Comparison of ENCODE assay signal across 9 cellular contexts in genomic region chr11:116641561-116642045, GRCh38.
DNase-seq lines count a peak whose midpoint lies in the region; ATAC-seq and TF ChIP-seq lines count a peak whose summit lies in the region.
"Had no signal": no experiment of that assay in that cellular context is flagged by ENCODE, and none has a peak within 500 bp of the region (broad histone marks: within the 10 kb centered on the region; RNA-seq: fewer than 3 reads in every experiment).

No MANE protein-coding gene starts in this region.

- no peak overlapping the region for H3K9ac ChIP-seq in endodermal cell (ENCODE audit: extremely low read depth, low read length, poor library complexity, severe bottlenecking)

- H3K27me3 Mint-ChIP-seq in endodermal cell (ENCODE audit: insufficient read depth), result no peaks in the 10 kb centered on the region
- peaks cover 2 to 10% of the 10 kb centered on the region in 2 donors for H3K27me3 Mint-ChIP-seq in CD8-positive, alpha-beta memory T cell
- peaks cover 3 to 8% of the 10 kb centered on the region in 2 donors for H3K27me3 Mint-ChIP-seq in natural killer cell treated with Interleukin-12 subunit alpha and Interleukin-12 subunit beta and Interleukin-15 and Interleukin-18, amount 100 ng/mL, for 72 hours

- 19 to 38% methylated on average over 8 to 11 of the region's 11 CpGs for WGBS in endodermal cell (ENCODE audit: insufficient coverage in 1 of 2, insufficient read length in 1 of 2), 2 experiments

- H3K4me1 Mint-ChIP-seq in endodermal cell, result no peaks in the 10 kb centered on the region
- H3K4me1 Mint-ChIP-seq in CD8-positive, alpha-beta memory T cell, result no peaks in the 10 kb centered on the region
- no peaks in the 10 kb centered on the region for H3K4me1 Mint-ChIP-seq in natural killer cell treated with Interleukin-12 subunit alpha and Interleukin-12 subunit beta and Interleukin-15 and Interleukin-18, amount 100 ng/mL, for 72 hours (ENCODE audit: low read depth in 2 of 2)

- no peaks in the 10 kb centered on the region for H3K36me3 Mint-ChIP-seq in endodermal cell (ENCODE audit: low read depth)
- H3K36me3 Mint-ChIP-seq in CD8-positive, alpha-beta memory T cell, result no peaks in the 10 kb centered on the region
- no peaks in the 10 kb centered on the region for H3K36me3 Mint-ChIP-seq in natural killer cell treated with Interleukin-12 subunit alpha and Interleukin-12 subunit beta and Interleukin-15 and Interleukin-18, amount 100 ng/mL, for 72 hours

- ATAC-seq in omental fat pad (ENCODE audit: low FRiP score), result peak; percentile 54
- no peak for ATAC-seq in natural killer cell treated with Interleukin-12 subunit alpha and Interleukin-12 subunit beta and Interleukin-15 and Interleukin-18, amount 100 ng/mL, for 72 hours

- CTCF ChIA-PET in OCI-LY7 (lab: Charles Lee; ENCODE audit: unreplicated experiment), result interaction anchor here (0.6 kb wide), 1 partner anchor 435 kb away, joined by 3 read pairs; no protein-coding TSS in a partner anchor
- CTCF ChIA-PET in CD8-positive, alpha-beta memory T cell (lab: Charles Lee), result interaction anchor here (1.1 kb wide), 1 partner anchor 11 kb away, joined by 3 read pairs; no protein-coding TSS in a partner anchor

- H3K9me2 ChIP-seq in OCI-LY7 (ENCODE audit: insufficient read depth, low read length), result no peaks in the 10 kb centered on the region

- no peak overlapping the region for H3K4me2 ChIP-seq in OCI-LY7 (ENCODE audit: low read length)

- POLR2A ChIA-PET in OCI-LY7 (lab: Charles Lee), result no interaction called here
- POLR2A ChIA-PET in CD8-positive, alpha-beta memory T cell (lab: Charles Lee), result no interaction called here

- no peaks in the 10 kb centered on the region for H3K4me1 ChIP-seq in OCI-LY7 (ENCODE audit: insufficient read depth, low read length, poor library complexity, severe bottlenecking)
- no peaks in the 10 kb centered on the region for H3K4me1 ChIP-seq in endodermal cell (ENCODE audit: control insufficient read depth, insufficient read depth, low read length)
- no peaks in the 10 kb centered on the region for H3K4me1 ChIP-seq in CD8-positive, alpha-beta memory T cell (ENCODE audit: insufficient read depth, low read length)
- H3K4me1 ChIP-seq: SJSA1 had no signal

- H3K79me2 ChIP-seq in OCI-LY7 (ENCODE audit: insufficient read depth, low read depth, low read length), result no peaks in the 10 kb centered on the region

- intact Hi-C loops in OCI-LY7 (cut with micrococcal nuclease; ENCODE audit: unreplicated experiment), result loop anchor here (5.0 kb wide), 1 partner anchor 189 kb away; no protein-coding TSS in a partner anchor

- H2AFZ ChIP-seq in OCI-LY7 (ENCODE audit: low read length), result no peak overlapping the region

- no peak overlapping the region for H3K4me3 Mint-ChIP-seq in endodermal cell
- no peak overlapping the region for H3K4me3 Mint-ChIP-seq in CD8-positive, alpha-beta memory T cell
- no peak overlapping the region for H3K4me3 Mint-ChIP-seq in natural killer cell treated with Interleukin-12 subunit alpha and Interleukin-12 subunit beta and Interleukin-15 and Interleukin-18, amount 100 ng/mL, for 72 hours

- no peaks in the 10 kb centered on the region for H3K9me3 ChIP-seq in OCI-LY7 (ENCODE audit: low read length)
- H3K9me3 ChIP-seq in endodermal cell (ENCODE audit: control insufficient read depth, low read length), result peaks cover 7% of the 10 kb centered on the region
- no peaks in the 10 kb centered on the region for H3K9me3 ChIP-seq in CD8-positive, alpha-beta memory T cell (ENCODE audit: low read length)
- H3K9me3 ChIP-seq: SJSA1 had no signal

- peak; percentile 36 for DNase-seq in ELR (ENCODE audit: low read depth)
- peak; percentile 36 for DNase-seq in HT1080 (ENCODE audit: low read depth)
- DNase-seq in OCI-LY7 (ENCODE audit: low spot score), result peak; percentile 29
- DNase-seq in endodermal cell, result peak; percentile 93
- no peak for DNase-seq in omental fat pad (ENCODE audit: low spot score)
- DNase-seq in CD8-positive, alpha-beta memory T cell, result no peak
- no peak for DNase-seq in natural killer cell treated with Interleukin-12 subunit alpha and Interleukin-12 subunit beta and Interleukin-15 and Interleukin-18, amount 100 ng/mL, for 72 hours (ENCODE audit: low spot score)
- DNase-seq in SW 1271 (lab: John Stamatoyannopoulos, UW), result no peak

- no peaks in the 10 kb centered on the region for H3K27me3 ChIP-seq in endodermal cell (ENCODE audit: control insufficient read depth, insufficient read depth, low read length, poor library complexity, severe bottlenecking)
- H3K27me3 ChIP-seq in CD8-positive, alpha-beta memory T cell (ENCODE audit: insufficient read depth, low read length, poor library complexity, severe bottlenecking), result no peaks in the 10 kb centered on the region
- H3K27me3 ChIP-seq: SJSA1 had no signal

- BruUV-seq in OCI-LY7 (replicated peaks; lab: Mats Ljungman, UMichigan), result no TSS peak

- H3K4me3 ChIP-seq in OCI-LY7 (ENCODE audit: low read depth, low read length, poor library complexity, severe bottlenecking) (no peak overlapping the region), endodermal cell (ENCODE audit: low read length) (no peak overlapping the region)
- H3K4me3 ChIP-seq in CD8-positive, alpha-beta memory T cell (ENCODE audit: low read length), result no peak overlapping the region
- H3K4me3 ChIP-seq: SJSA1 had no signal

- H3K9me3 Mint-ChIP-seq in endodermal cell, result peaks cover 9% of the 10 kb centered on the region
- peaks cover 0 to 1% (median 0%) of the 10 kb centered on the region in 5 donors for H3K9me3 Mint-ChIP-seq in CD8-positive, alpha-beta memory T cell
- no peaks in the 10 kb centered on the region for H3K9me3 Mint-ChIP-seq in natural killer cell treated with Interleukin-12 subunit alpha and Interleukin-12 subunit beta and Interleukin-15 and Interleukin-18, amount 100 ng/mL, for 72 hours

- TF ChIP-seq CTCF in OCI-LY7 (conservative IDR thresholded peaks at IDR 0.05; ENCODE audit: low read length), result peak; percentile 75
- peak; percentile 93 for TF ChIP-seq CTCF in endodermal cell (conservative IDR thresholded peaks at IDR 0.05)
- TF ChIP-seq CTCF in omental fat pad (IDR thresholded peaks at IDR 0.05), result peak in 1 of 3 donors; percentile 28

- H3K27ac ChIP-seq in OCI-LY7 (ENCODE audit: low read depth, low read length, poor library complexity, severe bottlenecking), result no peak overlapping the region
- no peak overlapping the region for H3K27ac ChIP-seq in endodermal cell (ENCODE audit: low read depth, low read length)
- H3K27ac ChIP-seq in CD8-positive, alpha-beta memory T cell (ENCODE audit: low read depth, low read length), result no peak overlapping the region
- H3K27ac ChIP-seq: SJSA1 had no signal

- no peak overlapping the region for H3K27ac Mint-ChIP-seq in endodermal cell
- H3K27ac Mint-ChIP-seq in CD8-positive, alpha-beta memory T cell, result no peak overlapping the region
- H3K27ac Mint-ChIP-seq in natural killer cell treated with Interleukin-12 subunit alpha and Interleukin-12 subunit beta and Interleukin-15 and Interleukin-18, amount 100 ng/mL, for 72 hours, result no peak overlapping the region

- H3K36me3 ChIP-seq in OCI-LY7 (ENCODE audit: insufficient read depth, low read length) (no peaks in the 10 kb centered on the region), endodermal cell (ENCODE audit: control insufficient read depth, insufficient read depth, low read length) (no peaks in the 10 kb centered on the region)
- H3K36me3 ChIP-seq in CD8-positive, alpha-beta memory T cell (ENCODE audit: insufficient read depth, low read length), result no peaks in the 10 kb centered on the region
- H3K36me3 ChIP-seq: SJSA1 had no signal

- no peaks in the 10 kb centered on the region for H4K20me1 ChIP-seq in OCI-LY7 (ENCODE audit: insufficient read depth, low read length)

Comparison
In these comparisons a context has a peak if more than half of its experiments do, and no peak if none do; other contexts are left out.
1. DNase-seq: peak in ELR (single experiment), HT1080 (single experiment), OCI-LY7 (single experiment) and endodermal cell (single experiment); none in omental fat pad (single experiment), CD8-positive, alpha-beta memory T cell (0 of 5), natural killer cell treated with Interleukin-12 subunit alpha and Interleukin-12 subunit beta and Interleukin-15 and Interleukin-18, amount 100 ng/mL, for 72 hours (single experiment) and SW 1271 (0 of 2).